1 cellular context compared by ENCODE assay signal in genomic region chr3:112550859-112551258, GRCh38.
TF ChIP-seq lines count a peak whose summit lies in the region.

No MANE protein-coding gene starts in this region.

TF ChIP-seq in IMR-90, 13 proteins besides CTCF, POLR2A, EP300 and RAD21 (continued from another document):
- TF ChIP-seq MAZ (IDR thresholded peaks at IDR 0.05; ENCODE audit: borderline replicate concordance, low read depth, low read length) (no peak), BHLHE40 (IDR thresholded peaks at IDR 0.05; ENCODE audit: low read depth, low read length) (no peak), ELK1 (IDR thresholded peaks at IDR 0.05; ENCODE audit: borderline replicate concordance, low read depth, low read length) (no peak), USF2 (IDR thresholded peaks at IDR 0.05; ENCODE audit: low read depth, low read length) (no peak), RFX5 (IDR thresholded peaks at IDR 0.05; ENCODE audit: low read depth, low read length) (no peak), MXI1 (IDR thresholded peaks at IDR 0.05; ENCODE audit: borderline replicate concordance, low read depth, low read length) (no peak), MAFK (IDR thresholded peaks at IDR 0.05; ENCODE audit: low read depth, low read length) (no peak), SMC3 (IDR thresholded peaks at IDR 0.05; ENCODE audit: low read depth, low read length) (no peak), FOS (IDR thresholded peaks at IDR 0.05; ENCODE audit: low read depth, low read length) (no peak)
